Comparison of ENCODE assay signal across 8 cellular contexts in the genomic region with DNA sequence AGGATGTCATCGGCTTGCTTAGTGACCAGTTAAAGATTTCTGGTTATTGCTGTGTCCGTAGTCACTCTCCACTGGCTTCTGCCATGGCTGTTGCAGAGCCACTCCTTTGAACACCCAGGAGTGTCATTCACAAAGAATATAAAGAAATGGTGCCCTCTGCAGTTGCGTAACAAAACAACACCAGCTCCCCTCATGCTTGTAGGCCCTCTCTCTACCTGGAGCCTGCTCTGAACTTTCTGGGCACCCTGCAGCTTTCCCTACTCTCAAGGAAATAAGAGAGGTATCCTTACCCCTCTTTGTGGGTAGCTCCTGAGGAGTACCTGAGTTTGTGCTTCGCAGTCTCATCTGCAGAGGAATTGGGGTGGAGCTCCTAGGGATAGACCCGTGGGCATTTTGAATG.
DNase-seq lines count a peak whose midpoint lies in the region; ATAC-seq, FAIRE-seq and TF ChIP-seq lines count a peak whose summit lies in the region.

No MANE protein-coding gene starts in this region.

- intact Hi-C loops in left cardiac atrium (cut with DNase I), result no loop called here

- no peak overlapping the region for H3K4me2 ChIP-seq in DOHH2 (ENCODE audit: low read length)
- H3K4me2 ChIP-seq in keratinocyte (ENCODE audit: control insufficient read depth, extremely low read depth, insufficient read depth, low read depth, low read length), result no peak overlapping the region

- H3K9me2 ChIP-seq in DOHH2 (replicated peaks; ENCODE audit: control insufficient read depth, low read length), result no peaks in the 10 kb centered on the region

- H3K27me3 ChIP-seq in DOHH2 (ENCODE audit: control insufficient read depth, low read length), result peaks cover 3% of the 10 kb centered on the region; the same call in 1 of the 2 replicates
- H3K27me3 ChIP-seq in keratinocyte (ENCODE audit: control insufficient read depth, extremely low read depth, insufficient read depth, low read length), result no peaks in the 10 kb centered on the region

- H3K9me3 ChIP-seq in DOHH2 (ENCODE audit: control insufficient read depth, insufficient read depth, low read length) (no peaks in the 10 kb centered on the region), keratinocyte (ENCODE audit: control insufficient read depth, low read depth, low read length) (no peaks in the 10 kb centered on the region)

- H2AFZ ChIP-seq in keratinocyte (ENCODE audit: control insufficient read depth, low read length), result no peak overlapping the region

- H3K4me1 ChIP-seq in DOHH2 (ENCODE audit: control insufficient read depth, low read length) (no peaks in the 10 kb centered on the region), keratinocyte (ENCODE audit: control insufficient read depth, extremely low read depth, insufficient read depth, low read length) (no peaks in the 10 kb centered on the region)

- H3K27ac ChIP-seq in DOHH2 (ENCODE audit: low read depth, low read length), result no peak overlapping the region
- no peak overlapping the region for H3K27ac ChIP-seq in keratinocyte (ENCODE audit: control insufficient read depth, insufficient read depth, low read length)

- H3K9ac ChIP-seq in keratinocyte (ENCODE audit: control insufficient read depth, extremely low read depth, insufficient read depth, low read length), result no peak overlapping the region

- peak; percentile 40 for DNase-seq in Jurkat, Clone E6-1 (ENCODE audit: low read depth, low spot score)
- peak; percentile 47 for DNase-seq in SHP77 treated with DMSO at 0.1 percent for 48 hours (lab: John Stamatoyannopoulos, UW)
- DNase-seq in keratinocyte (ENCODE audit: low read depth, low spot score), result no peak
- no peak for DNase-seq in stimulated activated CD4-positive, alpha-beta T cell treated with anti-CD3 and anti-CD28 coated beads, Interleukin-4, amount 100 ng/mL, for 1 hour
- no peak for DNase-seq in left cardiac atrium
- DNase-seq in C1 segment of cervical spinal cord (lab: John Stamatoyannopoulos, UW), result no peak

- H3K79me2 ChIP-seq in DOHH2 (ENCODE audit: control insufficient read depth, low read length), result no peaks in the 10 kb centered on the region
- no peaks in the 10 kb centered on the region for H3K79me2 ChIP-seq in keratinocyte (ENCODE audit: control insufficient read depth, insufficient read depth, low read length)

- ATAC-seq in left cardiac atrium (no peak), HG02938 (IDR thresholded peaks at IDR 0.05; ENCODE audit: unreplicated experiment) (no peak)

- no peaks in the 10 kb centered on the region for H3F3A ChIP-seq in DOHH2 (ENCODE audit: control insufficient read depth, insufficient read depth)

- H3K4me3 ChIP-seq in DOHH2 (ENCODE audit: low read length), result no peak overlapping the region
- H3K4me3 ChIP-seq in Jurkat, Clone E6-1 (ENCODE audit: low read length), result no peak overlapping the region
- no peak overlapping the region for H3K4me3 ChIP-seq in keratinocyte (ENCODE audit: control insufficient read depth in 2 of 3, extremely low read depth in 1 of 3, insufficient read depth in 2 of 3, low read depth in 1 of 3, low read length in 3 of 3)

- H3K9me1 ChIP-seq in keratinocyte (ENCODE audit: control insufficient read depth, extremely low read depth, insufficient read depth, low read length), result no peaks in the 10 kb centered on the region

- peak; percentile 19 for TF ChIP-seq CTCF in DOHH2 (IDR thresholded peaks at IDR 0.05; ENCODE audit: low read depth, low read length, poor library complexity, severe bottlenecking)
- TF ChIP-seq CTCF in keratinocyte (optimal IDR thresholded peaks at IDR 0.05 in 1 of 3, IDR thresholded peaks at IDR 0.05 in 1 of 3, conservative IDR thresholded peaks at IDR 0.05 in 1 of 3; ENCODE audit: extremely low read depth in 1 of 3, insufficient read depth in 2 of 3, low read length in 3 of 3), result peak in 2 of 3 experiments; percentile 12 to 33

- FAIRE-seq in keratinocyte (lab: Jason Lieb, UNC), result no peak

- dilution Hi-C loops in keratinocyte (cut with MboI; ENCODE audit: extremely low pct_ligation_motif_present, low sequenced_read_pairs), result no loop called here

- H4K20me1 ChIP-seq in DOHH2 (ENCODE audit: control insufficient read depth, insufficient read depth, low read depth, low read length), result no peaks in the 10 kb centered on the region
- no peaks in the 10 kb centered on the region for H4K20me1 ChIP-seq in keratinocyte (ENCODE audit: control insufficient read depth, extremely low read depth, insufficient read depth, low read length)

- H3K36me3 ChIP-seq in DOHH2 (ENCODE audit: control insufficient read depth, low read length) (no peaks in the 10 kb centered on the region), keratinocyte (ENCODE audit: control insufficient read depth in 2 of 2, extremely low read depth in 1 of 2, insufficient read depth in 2 of 2, low read length in 2 of 2) (no peaks in the 10 kb centered on the region)

Comparison
In these comparisons a context has a peak if more than half of its experiments do, and no peak if none do; other contexts are left out.
1. DNase-seq: peak in Jurkat, Clone E6-1 (single experiment) and SHP77 treated with DMSO at 0.1 percent for 48 hours (single experiment); none in keratinocyte (single experiment), stimulated activated CD4-positive, alpha-beta T cell treated with anti-CD3 and anti-CD28 coated beads, Interleukin-4, amount 100 ng/mL, for 1 hour (single experiment), left cardiac atrium (single experiment) and C1 segment of cervical spinal cord (0 of 14).